In genomic region chr20:10433623-10434466, GRCh38 we compare ENCODE assay signal across 8 cellular contexts. TPM values are rescaled to one million over a fixed set of nuclear protein-coding genes. Genes with fewer than 3 reads are reported as not detected.
A peak's percentile ranks its signal among the peaks of the same experiment; 100 is the strongest.
DNase-seq lines count a peak whose midpoint lies in the region; ATAC-seq lines count a peak whose summit lies in the region.

TSS of gene MKKS (minus strand) at chr20:10434222. CDS start at chr20:10413514, 20,708 bp downstream.

- in situ Hi-C loops in endometrial microvascular endothelial cells (cut with HindIII; ENCODE audit: inconsistent ontology term, low pct_unique_long_range_greater_than_20kb, low sequenced_read_pairs), result no loop called here

- DNase-seq in COLO829 (ENCODE audit: low spot score) (peak; percentile 90), HT1080 (ENCODE audit: low read depth) (peak; percentile 87), NOMO-1 treated with DMSO at 0.1 percent for 48 hours (lab: John Stamatoyannopoulos, UW; ENCODE audit: unreplicated experiment) (peak; percentile 76), middle frontal gyrus (ENCODE audit: extremely low spot score, low spot score) (peak; percentile 85)
- DNase-seq in activated CD8-positive, alpha-beta memory T cell treated with anti-CD3 and anti-CD28 coated beads, Interleukin-2, amount 50 U/mL, for 24 hours (ENCODE audit: extremely low read depth), result peak; percentile 67
- DNase-seq in stimulated activated CD8-positive, alpha-beta memory T cell treated with anti-CD3 and anti-CD28 coated beads, Interleukin-2, amount 100 ng/mL, for 1 hour (ENCODE audit: low read depth in 2 of 2), result peak; percentile 74 to 76

- ATAC-seq in GM21360 (IDR thresholded peaks at IDR 0.05; ENCODE audit: unreplicated experiment), result peak; percentile 50

RNA-seq across cellular contexts. Expression of gene MKKS, which starts in this region (rescaled TPM):
- 8.6 and 14.8 TPM in 2 replicates for total RNA-seq in HT1080 (2014; rRNA removed; shearing (Covaris generic))
- polyA plus RNA-seq in HT1080 (2015; cell fraction: cytosol; rRNA removed), result 15.0 and 16.8 TPM in 2 replicates
- 10.8 and 13.5 TPM in 2 replicates for polyA plus RNA-seq in HT1080 (2015; cell fraction: nucleus; rRNA removed)
- 11.7 TPM for total RNA-seq in endometrial microvascular endothelial cells (ENCODE audit: inconsistent ontology term)

Comparison
In these comparisons a context has a peak if more than half of its experiments do, and no peak if none do; other contexts are left out.
1. Peak in every context shown above with its lines: DNase-seq and ATAC-seq.